8 cellular contexts compared by ENCODE assay signal in genomic region chr1:226738421-226738994, GRCh38. TPM values are rescaled to one million over a fixed set of nuclear protein-coding genes. Genes with fewer than 3 reads are reported as not detected.
DNase-seq lines count a peak whose midpoint lies in the region; ATAC-seq and TF ChIP-seq lines count a peak whose summit lies in the region.

No MANE protein-coding gene starts in this region.

- H3K27me3 Mint-ChIP-seq in brain, result peaks cover 3% of the 10 kb centered on the region

- peak; percentile 28 for ATAC-seq in HG02885 (IDR thresholded peaks at IDR 0.05; ENCODE audit: poor library complexity, unreplicated experiment)

- peak; percentile 13; the same call in 1 of the 2 replicates for TF ChIP-seq POLR2A in Raji (IDR thresholded peaks at IDR 0.05; ENCODE audit: insufficient read depth, low read depth, low read length)

- DNase-seq in NCI-H82 (lab: John Stamatoyannopoulos, UW) (peak; percentile 66), NCI-H82 treated with DMSO at 0.1 percent for 48 hours (lab: John Stamatoyannopoulos, UW; ENCODE audit: unreplicated experiment) (no peak), iPS-NIHi7 (ENCODE audit: extremely low spot score) (peak; percentile 37), AML-193 (lab: John Stamatoyannopoulos, UW) (no peak)

- H3K9me3 Mint-ChIP-seq in brain, result peaks cover 2 to 8% (median 5%) of the 10 kb centered on the region in 5 experiments

- H3K4me1 Mint-ChIP-seq in brain, result peaks cover 39% of the 10 kb centered on the region

- H3K9ac ChIP-seq in skeletal muscle tissue (ENCODE audit: low read depth in 1 of 3, low read length in 3 of 3), result peak overlapping the region; percentile 85 to 91 (median 90)

- H3K4me3 Mint-ChIP-seq in brain, result peak overlapping the region; percentile 87 to 96 (median 91)

- H3K4me3 ChIP-seq in skeletal muscle tissue (ENCODE audit: low read length in 3 of 3), result peak overlapping the region; percentile 77 to 90 (median 87)

- no peaks in the 10 kb centered on the region for H3K27me3 ChIP-seq in skeletal muscle tissue (ENCODE audit: control insufficient read depth in 3 of 3, insufficient read depth in 3 of 3, low read length in 3 of 3)

- no peaks in the 10 kb centered on the region for H3K9me3 ChIP-seq in skeletal muscle tissue (ENCODE audit: control insufficient read depth in 3 of 3, low read length in 3 of 3)

- no peak for TF ChIP-seq CTCF in brain (conservative IDR thresholded peaks at IDR 0.05)

- peaks cover 2 to 17% (median 6%) of the 10 kb centered on the region in 3 donors for H3K36me3 ChIP-seq in skeletal muscle tissue (ENCODE audit: control insufficient read depth in 3 of 3, insufficient read depth in 3 of 3, low read length in 3 of 3)

- peak overlapping the region; percentile 73 for H3K27ac ChIP-seq in skeletal muscle tissue (ENCODE audit: low read depth, low read length)

- H3K27ac Mint-ChIP-seq in brain, result peak overlapping the region; percentile 85 to 99 (median 97)

- no peaks in the 10 kb centered on the region for H3K36me3 Mint-ChIP-seq in brain

- peaks cover 29 to 47% (median 41%) of the 10 kb centered on the region in 3 donors for H3K4me1 ChIP-seq in skeletal muscle tissue (ENCODE audit: control insufficient read depth in 3 of 3, insufficient read depth in 3 of 3, low read length in 3 of 3)

RNA-seq across cellular contexts. Expression of gene ITPKB, which starts 0.6 kb away (rescaled TPM):
- 85.7 TPM for polyA plus RNA-seq in brain (ENCODE audit: insufficient read depth, low read depth, low replicate concordance)
- total RNA-seq in skeletal muscle tissue, result 18.8 TPM

Comparison
In these comparisons a context has a peak if more than half of its experiments do, and no peak if none do; other contexts are left out.
1. DNase-seq: peak in NCI-H82 (single experiment) and iPS-NIHi7 (single experiment); none in NCI-H82 treated with DMSO at 0.1 percent for 48 hours (single experiment) and AML-193 (0 of 2).